23 cellular contexts compared by ENCODE assay signal in genomic region chrX:133353233-133353632, GRCh38.
A peak's percentile ranks its signal among the peaks of the same experiment; 100 is the strongest.
DNase-seq lines count a peak whose midpoint lies in the region; ATAC-seq, FAIRE-seq and TF ChIP-seq lines count a peak whose summit lies in the region.
"Had no signal": no experiment of that assay in that cellular context is flagged by ENCODE, and none has a peak within 500 bp of the region (broad histone marks: within the 10 kb centered on the region; RNA-seq: fewer than 3 reads in every experiment).

No MANE protein-coding gene starts in this region.

- H3K27me3 Mint-ChIP-seq in GM23338 (ENCODE audit: insufficient read depth, low read depth, poor library complexity): no peaks in the 10 kb centered on the region
- H3K27me3 Mint-ChIP-seq in WTC11 (ENCODE audit: low read depth): no peaks in the 10 kb centered on the region
- no peaks in the 10 kb centered on the region for H3K27me3 Mint-ChIP-seq in nephron (ENCODE audit: low read depth)
- H3K27me3 Mint-ChIP-seq: CD4-positive, alpha-beta T cell had no signal

- H3K4me2 ChIP-seq in GM23338 (peak overlapping the region; percentile 45), MM.1S (ENCODE audit: low read depth, low read length) (no peak overlapping the region)
- H3K4me2 ChIP-seq: A549; BLaER1 treated with 17β-estradiol and CSF1 and Interleukin-3, amounts not matched to agents 10 nM and 100 nM had no signal

- H4K20me1 ChIP-seq in GM23338 (replicated peaks; ENCODE audit: insufficient read depth) (peaks cover 31% of the 10 kb centered on the region), MM.1S (ENCODE audit: insufficient read depth, low read length) (no peaks in the 10 kb centered on the region)
- H4K20me1 ChIP-seq: BLaER1 treated with 17β-estradiol and CSF1 and Interleukin-3, amounts not matched to agents 10 nM and 100 nM had no signal

- peaks cover 18% of the 10 kb centered on the region for H3K36me3 Mint-ChIP-seq in GM23338 (ENCODE audit: low read depth)
- H3K36me3 Mint-ChIP-seq in WTC11: peaks cover 9% of the 10 kb centered on the region
- peaks cover 3% of the 10 kb centered on the region for H3K36me3 Mint-ChIP-seq in nephron (ENCODE audit: low read depth)
- H3K36me3 Mint-ChIP-seq: CD14-positive monocyte had no signal

- FAIRE-seq in bronchial epithelial cell (lab: Jason Lieb, UNC): peak; percentile 81
- FAIRE-seq: A549, GM12892 had no signal

- no peak overlapping the region for H3K9ac ChIP-seq in MM.1S (ENCODE audit: low read length)
- H3K9ac ChIP-seq: BLaER1 treated with 17β-estradiol and CSF1 and Interleukin-3, amounts not matched to agents 10 nM and 100 nM had no signal

- TF ChIP-seq CTCF in GM23338 (conservative IDR thresholded peaks at IDR 0.05; ENCODE audit: low read depth in 2 of 2): no peak
- TF ChIP-seq CTCF in WTC11 (IDR thresholded peaks at IDR 0.05): no peak
- no peak for TF ChIP-seq CTCF in bronchial epithelial cell (IDR thresholded peaks at IDR 0.05; ENCODE audit: insufficient read depth, low read length, severe bottlenecking)
- TF ChIP-seq CTCF in nephron (IDR thresholded peaks at IDR 0.05; ENCODE audit: unreplicated experiment in 3 of 3): no peak
- no peak for TF ChIP-seq CTCF in MM.1S (IDR thresholded peaks at IDR 0.05; ENCODE audit: low read length)

- H2AFZ ChIP-seq in GM23338: no peak overlapping the region
- no peak overlapping the region for H2AFZ ChIP-seq in MM.1S (ENCODE audit: low read length)

- H3K4me1 ChIP-seq in GM23338 (ENCODE audit: insufficient read depth) (peaks cover 62% of the 10 kb centered on the region), MM.1S (ENCODE audit: low read length) (0 out of 2 replicates have a peak, but pooled peaks cover 4% of the 10 kb centered on the region)
- H3K4me1 ChIP-seq: A549; BE2C; BLaER1 treated with 17β-estradiol and CSF1 and Interleukin-3, amounts not matched to agents 10 nM and 100 nM had no signal

- H3K27ac Mint-ChIP-seq in GM23338: no peak overlapping the region
- peak overlapping the region; percentile 79 for H3K27ac Mint-ChIP-seq in WTC11
- H3K27ac Mint-ChIP-seq in nephron: peak overlapping the region in 2 of 3 experiments; percentile 11 to 43
- H3K27ac Mint-ChIP-seq: CD14-positive monocyte; CD4-positive, alpha-beta T cell; HFFc6 had no signal

- CTCF ChIA-PET in WTC11 (lab: Charles Lee): no interaction called here

- H3K4me3 Mint-ChIP-seq in GM23338 (no peak overlapping the region), WTC11 (no peak overlapping the region), nephron (no peak overlapping the region)
- H3K4me3 Mint-ChIP-seq: CD14-positive monocyte; CD4-positive, alpha-beta T cell; HFFc6 had no signal

- DNase-seq in GM23338 (ENCODE audit: low spot score) (no peak), WTC11 (ENCODE audit: low spot score) (no peak), bronchial epithelial cell (ENCODE audit: low read depth) (no peak), MM.1S (no peak)
- DNase-seq: 8988T; ACHN; AML-193; BE2C; Calu3; CD4-positive, alpha-beta T cell; COR-L47; DMS53; DMS79 treated with DMSO at 0.1 percent for 48 hours; GF-D8; HFFc6 had no signal

- H3K36me3 ChIP-seq in GM23338 (ENCODE audit: insufficient read depth) (no peaks in the 10 kb centered on the region), bronchial epithelial cell (ENCODE audit: control insufficient read depth, insufficient read depth, low read length) (no peaks in the 10 kb centered on the region), MM.1S (replicated peaks; ENCODE audit: insufficient read depth, low read length) (no peaks in the 10 kb centered on the region)
- H3K36me3 ChIP-seq: BE2C; BLaER1 treated with 17β-estradiol and CSF1 and Interleukin-3, amounts not matched to agents 10 nM and 100 nM had no signal

- H3K79me2 ChIP-seq in GM23338 (replicated peaks; ENCODE audit: insufficient read depth) (peaks cover 98% of the 10 kb centered on the region), MM.1S (ENCODE audit: low read length) (no peaks in the 10 kb centered on the region)

- peaks cover 67% of the 10 kb centered on the region for H3K4me1 Mint-ChIP-seq in GM23338
- H3K4me1 Mint-ChIP-seq in WTC11: peaks cover 79% of the 10 kb centered on the region
- H3K4me1 Mint-ChIP-seq in nephron: peaks cover 32% of the 10 kb centered on the region

- H3K27me3 ChIP-seq in GM23338 (ENCODE audit: insufficient read depth) (no peaks in the 10 kb centered on the region), bronchial epithelial cell (ENCODE audit: control insufficient read depth, insufficient read depth, low read length) (no peaks in the 10 kb centered on the region), MM.1S (replicated peaks; ENCODE audit: insufficient read depth, low read length) (no peaks in the 10 kb centered on the region)
- H3K27me3 ChIP-seq: BE2C had no signal

- peak overlapping the region; percentile 63; the same call in 1 of the 2 replicates for H3K27ac ChIP-seq in GM23338 (ENCODE audit: low read depth)
- H3K27ac ChIP-seq in MM.1S (ENCODE audit: low read length): no peak overlapping the region
- H3K27ac ChIP-seq: A549; BLaER1 treated with 17β-estradiol and CSF1 and Interleukin-3, amounts not matched to agents 10 nM and 100 nM had no signal

- H3K9me3 ChIP-seq in MM.1S (replicated peaks; ENCODE audit: insufficient read depth, low read length): no peaks in the 10 kb centered on the region
- H3K9me3 ChIP-seq: A549, BE2C, HAP-1 had no signal

- H3K9me2 ChIP-seq in GM23338 (ENCODE audit: insufficient read depth): no peaks in the 10 kb centered on the region
- no peaks in the 10 kb centered on the region for H3K9me2 ChIP-seq in MM.1S (replicated peaks; ENCODE audit: insufficient read depth, low read length)

- H3K9me3 Mint-ChIP-seq in GM23338: no peaks in the 10 kb centered on the region
- 0 out of 2 replicates have a peak, but pooled peaks cover 3% of the 10 kb centered on the region for H3K9me3 Mint-ChIP-seq in WTC11
- no peaks in the 10 kb centered on the region for H3K9me3 Mint-ChIP-seq in nephron
- H3K9me3 Mint-ChIP-seq: CD4-positive, alpha-beta T cell had no signal

- no peak for ATAC-seq in GM23338
- no peak for ATAC-seq in WTC11
- no peak for ATAC-seq in HG02870 (IDR thresholded peaks at IDR 0.05; ENCODE audit: unreplicated experiment)
- no peak for ATAC-seq in GM21529 (IDR thresholded peaks at IDR 0.05; ENCODE audit: unreplicated experiment)
- ATAC-seq: A549 had no signal

- no peaks in the 10 kb centered on the region; the same call in 1 of the 2 replicates for H3F3A ChIP-seq in GM23338 (replicated peaks; ENCODE audit: low read depth)
- H3F3A ChIP-seq in MM.1S (ENCODE audit: insufficient read depth, low read length): no peaks in the 10 kb centered on the region

- POLR2A ChIA-PET in WTC11 (lab: Charles Lee): no interaction called here

- no peak overlapping the region for H3K4me3 ChIP-seq in GM23338
- no peak overlapping the region for H3K4me3 ChIP-seq in bronchial epithelial cell (ENCODE audit: low read depth, low read length)
- H3K4me3 ChIP-seq in MM.1S (ENCODE audit: low read length): no peak overlapping the region
- H3K4me3 ChIP-seq: A549; BLaER1 treated with 17β-estradiol and CSF1 and Interleukin-3, amounts not matched to agents 10 nM and 100 nM; HAP-1 had no signal

TF ChIP-seq in GM23338, 12 proteins besides CTCF, POLR2A, EP300 and RAD21 (continues in another document):
- no peak for TF ChIP-seq STAT1 (IDR thresholded peaks at IDR 0.05; ENCODE audit: unreplicated experiment)
- TF ChIP-seq ZNF114 (CRISPR knock-in tag; IDR thresholded peaks at IDR 0.05): no peak

TF ChIP-seq in WTC11, 78 proteins besides CTCF, POLR2A, EP300 and RAD21 (continues in another document):
- TF ChIP-seq, protein P1, sequence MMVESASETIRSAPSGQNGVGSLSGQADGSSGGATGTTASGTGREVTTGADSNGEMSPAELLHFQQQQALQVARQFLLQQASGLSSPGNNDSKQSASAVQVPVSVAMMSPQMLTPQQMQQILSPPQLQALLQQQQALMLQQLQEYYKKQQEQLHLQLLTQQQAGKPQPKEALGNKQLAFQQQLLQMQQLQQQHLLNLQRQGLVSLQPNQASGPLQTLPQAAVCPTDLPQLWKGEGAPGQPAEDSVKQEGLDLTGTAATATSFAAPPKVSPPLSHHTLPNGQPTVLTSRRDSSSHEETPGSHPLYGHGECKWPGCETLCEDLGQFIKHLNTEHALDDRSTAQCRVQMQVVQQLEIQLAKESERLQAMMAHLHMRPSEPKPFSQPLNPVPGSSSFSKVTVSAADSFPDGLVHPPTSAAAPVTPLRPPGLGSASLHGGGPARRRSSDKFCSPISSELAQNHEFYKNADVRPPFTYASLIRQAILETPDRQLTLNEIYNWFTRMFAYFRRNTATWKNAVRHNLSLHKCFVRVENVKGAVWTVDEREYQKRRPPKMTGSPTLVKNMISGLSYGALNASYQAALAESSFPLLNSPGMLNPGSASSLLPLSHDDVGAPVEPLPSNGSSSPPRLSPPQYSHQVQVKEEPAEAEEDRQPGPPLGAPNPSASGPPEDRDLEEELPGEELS (CRISPR knock-in tag; IDR thresholded peaks at IDR 0.05): no peak
- TF ChIP-seq RORB (CRISPR knock-in tag; IDR thresholded peaks at IDR 0.05) (no peak), TEAD1 (CRISPR knock-in tag; IDR thresholded peaks at IDR 0.05) (no peak), ZNF396 (CRISPR knock-in tag; IDR thresholded peaks at IDR 0.05; ENCODE audit: borderline replicate concordance) (no peak), FOXK1 (CRISPR knock-in tag; IDR thresholded peaks at IDR 0.05) (no peak)
- TF ChIP-seq, protein P2, sequence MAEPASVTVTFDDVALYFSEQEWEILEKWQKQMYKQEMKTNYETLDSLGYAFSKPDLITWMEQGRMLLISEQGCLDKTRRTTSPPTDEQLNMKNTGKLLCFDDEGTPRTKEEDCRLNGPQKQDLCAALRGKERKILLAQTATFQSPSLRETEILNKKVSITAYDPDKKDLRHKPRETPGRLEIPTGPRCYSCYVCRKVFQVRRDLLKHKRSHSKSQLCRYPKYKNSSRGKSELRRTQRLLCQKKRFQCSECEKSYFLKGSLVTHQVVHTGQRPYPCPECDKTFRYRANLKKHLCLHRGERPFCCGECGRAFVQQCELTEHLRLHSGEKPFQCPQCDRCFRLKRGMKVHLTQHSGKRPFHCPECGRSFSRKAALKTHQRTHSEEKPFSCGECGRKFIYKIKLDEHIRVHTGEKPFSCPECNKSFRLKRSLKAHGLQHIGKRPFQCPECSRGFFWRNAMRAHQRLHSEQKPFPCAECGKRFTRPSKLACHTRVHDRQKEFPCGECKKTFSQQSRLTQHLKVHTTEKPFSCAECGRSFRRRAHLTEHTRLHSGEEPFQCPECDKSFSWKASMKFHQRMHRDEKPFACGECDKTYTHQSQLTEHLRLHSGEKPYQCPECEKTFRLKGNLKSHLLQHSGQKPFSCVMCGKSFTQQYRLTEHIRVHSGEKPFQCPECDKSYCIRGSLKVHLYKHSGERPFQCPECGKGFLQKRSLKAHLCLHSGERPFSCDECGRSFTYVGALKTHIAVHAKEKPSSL (CRISPR knock-in tag; conservative IDR thresholded peaks at IDR 0.05): no peak
